ENCODE assay signal across 12 cellular contexts in genomic region chr1:107896946-107897345, GRCh38.
DNase-seq lines count a peak whose midpoint lies in the region; ATAC-seq lines count a peak whose summit lies in the region.
"Had no signal": no experiment of that assay in that cellular context is flagged by ENCODE, and none has a peak within 500 bp of the region (broad histone marks: within the 10 kb centered on the region; RNA-seq: fewer than 3 reads in every experiment).

No MANE protein-coding gene starts in this region.

- CTCF ChIA-PET in activated CD4-positive, alpha-beta T cell treated with anti-CD3 and anti-CD28 coated beads for 36 hours (lab: Charles Lee): interaction anchor here (0.6 kb wide), 1 partner anchor 46 kb away, joined by 3 read pairs; no protein-coding TSS in a partner anchor

- H3K36me3 Mint-ChIP-seq in activated CD4-positive, alpha-beta T cell treated with anti-CD3 and anti-CD28 coated beads for 36 hours (ENCODE audit: low read depth): peaks cover 2% of the 10 kb centered on the region
- H3K36me3 Mint-ChIP-seq in activated naive CD8-positive, alpha-beta T cell treated with anti-CD3 and anti-CD28 coated beads for 36 hours: peaks cover 14% of the 10 kb centered on the region
- no peaks in the 10 kb centered on the region for H3K36me3 Mint-ChIP-seq in stimulated activated effector memory CD8-positive, alpha-beta T cell treated with anti-CD3 and anti-CD28 coated beads, Interleukin-12 subunit alpha, Interleukin-12 subunit beta, amount 100 ng/mL, for 72 hours

- ATAC-seq in activated CD4-positive, alpha-beta T cell treated with anti-CD3 and anti-CD28 coated beads for 36 hours: peak; percentile 11
- ATAC-seq in stimulated activated effector memory CD8-positive, alpha-beta T cell treated with anti-CD3 and anti-CD28 coated beads, Interleukin-12 subunit alpha, Interleukin-12 subunit beta, amount 100 ng/mL, for 72 hours: peak; percentile 37
- ATAC-seq in HG02884 (IDR thresholded peaks at IDR 0.05; ENCODE audit: unreplicated experiment) (no peak), GM21526 (IDR thresholded peaks at IDR 0.05; ENCODE audit: low FRiP score, unreplicated experiment) (no peak)
- ATAC-seq: sciatic nerve had no signal

- no peak for DNase-seq in activated CD4-positive, alpha-beta T cell treated with anti-CD3 and anti-CD28 coated beads for 36 hours
- DNase-seq in activated CD4-positive, alpha-beta T cell treated with anti-CD3 and anti-CD28 coated beads, Interleukin-2, amount 50 U/mL, for 4 hours: no peak
- DNase-seq in NAMALWA (ENCODE audit: low spot score): peak; percentile 76
- no peak for DNase-seq in activated naive CD8-positive, alpha-beta T cell treated with anti-CD3 and anti-CD28 coated beads for 36 hours
- DNase-seq in stimulated activated effector memory CD8-positive, alpha-beta T cell treated with anti-CD3 and anti-CD28 coated beads, Interleukin-12 subunit alpha, Interleukin-12 subunit beta, amount 100 ng/mL, for 72 hours (ENCODE audit: low spot score in 2 of 2): no peak
- DNase-seq in GOT3 (lab: John Stamatoyannopoulos, UW): no peak
- DNase-seq: amygdala, NCI-H2081, trophoblast cell had no signal

- POLR2A ChIA-PET in activated CD4-positive, alpha-beta T cell treated with anti-CD3 and anti-CD28 coated beads for 36 hours (lab: Charles Lee): no interaction called here

- H3K9me3 Mint-ChIP-seq in activated CD4-positive, alpha-beta T cell treated with anti-CD3 and anti-CD28 coated beads for 36 hours (ENCODE audit: low read depth): peaks cover 2% of the 10 kb centered on the region
- peaks cover 14% of the 10 kb centered on the region for H3K9me3 Mint-ChIP-seq in activated naive CD8-positive, alpha-beta T cell treated with anti-CD3 and anti-CD28 coated beads for 36 hours
- H3K9me3 Mint-ChIP-seq in stimulated activated effector memory CD8-positive, alpha-beta T cell treated with anti-CD3 and anti-CD28 coated beads, Interleukin-12 subunit alpha, Interleukin-12 subunit beta, amount 100 ng/mL, for 72 hours: peaks cover 2% of the 10 kb centered on the region

- H3K4me1 Mint-ChIP-seq in activated CD4-positive, alpha-beta T cell treated with anti-CD3 and anti-CD28 coated beads for 36 hours: peaks cover 44% of the 10 kb centered on the region
- H3K4me1 Mint-ChIP-seq in activated naive CD8-positive, alpha-beta T cell treated with anti-CD3 and anti-CD28 coated beads for 36 hours: peaks cover 56% of the 10 kb centered on the region
- H3K4me1 Mint-ChIP-seq in stimulated activated effector memory CD8-positive, alpha-beta T cell treated with anti-CD3 and anti-CD28 coated beads, Interleukin-12 subunit alpha, Interleukin-12 subunit beta, amount 100 ng/mL, for 72 hours: peaks cover 35% of the 10 kb centered on the region

- intact Hi-C loops in activated CD4-positive, alpha-beta T cell treated with anti-CD3 and anti-CD28 coated beads for 36 hours (cut with DNase I, micrococcal nuclease): loop anchor here (1.0 to 5.0 kb wide), 4 partner anchors 15 to 230 kb away; partner anchors contain the start of gene VAV3 (in 1 of the 2)

- peak overlapping the region; percentile 69 for H3K27ac Mint-ChIP-seq in activated CD4-positive, alpha-beta T cell treated with anti-CD3 and anti-CD28 coated beads for 36 hours
- H3K27ac Mint-ChIP-seq in activated naive CD8-positive, alpha-beta T cell treated with anti-CD3 and anti-CD28 coated beads for 36 hours: peak overlapping the region; percentile 75
- H3K27ac Mint-ChIP-seq in stimulated activated effector memory CD8-positive, alpha-beta T cell treated with anti-CD3 and anti-CD28 coated beads, Interleukin-12 subunit alpha, Interleukin-12 subunit beta, amount 100 ng/mL, for 72 hours: peak overlapping the region; percentile 91

- H3K4me3 Mint-ChIP-seq in activated CD4-positive, alpha-beta T cell treated with anti-CD3 and anti-CD28 coated beads for 36 hours: peak overlapping the region; percentile 12
- H3K4me3 Mint-ChIP-seq in activated naive CD8-positive, alpha-beta T cell treated with anti-CD3 and anti-CD28 coated beads for 36 hours: no peak overlapping the region
- peak overlapping the region; percentile 45 for H3K4me3 Mint-ChIP-seq in stimulated activated effector memory CD8-positive, alpha-beta T cell treated with anti-CD3 and anti-CD28 coated beads, Interleukin-12 subunit alpha, Interleukin-12 subunit beta, amount 100 ng/mL, for 72 hours

- H3K27me3 Mint-ChIP-seq in activated CD4-positive, alpha-beta T cell treated with anti-CD3 and anti-CD28 coated beads for 36 hours: no peaks in the 10 kb centered on the region
- H3K27me3 Mint-ChIP-seq in activated naive CD8-positive, alpha-beta T cell treated with anti-CD3 and anti-CD28 coated beads for 36 hours: no peaks in the 10 kb centered on the region

Comparison
In these comparisons a context has a peak if more than half of its experiments do, and no peak if none do; other contexts are left out.
1. ATAC-seq: peak in activated CD4-positive, alpha-beta T cell treated with anti-CD3 and anti-CD28 coated beads for 36 hours (single experiment) and stimulated activated effector memory CD8-positive, alpha-beta T cell treated with anti-CD3 and anti-CD28 coated beads, Interleukin-12 subunit alpha, Interleukin-12 subunit beta, amount 100 ng/mL, for 72 hours (single experiment); none in HG02884 (single experiment) and GM21526 (single experiment).
2. Peak in every context shown above with its lines, with median percentiles within 50 percentile points of each other: H3K27ac Mint-ChIP-seq.